Comparison of ENCODE assay signal across 1 cellular context in the genomic region with DNA sequence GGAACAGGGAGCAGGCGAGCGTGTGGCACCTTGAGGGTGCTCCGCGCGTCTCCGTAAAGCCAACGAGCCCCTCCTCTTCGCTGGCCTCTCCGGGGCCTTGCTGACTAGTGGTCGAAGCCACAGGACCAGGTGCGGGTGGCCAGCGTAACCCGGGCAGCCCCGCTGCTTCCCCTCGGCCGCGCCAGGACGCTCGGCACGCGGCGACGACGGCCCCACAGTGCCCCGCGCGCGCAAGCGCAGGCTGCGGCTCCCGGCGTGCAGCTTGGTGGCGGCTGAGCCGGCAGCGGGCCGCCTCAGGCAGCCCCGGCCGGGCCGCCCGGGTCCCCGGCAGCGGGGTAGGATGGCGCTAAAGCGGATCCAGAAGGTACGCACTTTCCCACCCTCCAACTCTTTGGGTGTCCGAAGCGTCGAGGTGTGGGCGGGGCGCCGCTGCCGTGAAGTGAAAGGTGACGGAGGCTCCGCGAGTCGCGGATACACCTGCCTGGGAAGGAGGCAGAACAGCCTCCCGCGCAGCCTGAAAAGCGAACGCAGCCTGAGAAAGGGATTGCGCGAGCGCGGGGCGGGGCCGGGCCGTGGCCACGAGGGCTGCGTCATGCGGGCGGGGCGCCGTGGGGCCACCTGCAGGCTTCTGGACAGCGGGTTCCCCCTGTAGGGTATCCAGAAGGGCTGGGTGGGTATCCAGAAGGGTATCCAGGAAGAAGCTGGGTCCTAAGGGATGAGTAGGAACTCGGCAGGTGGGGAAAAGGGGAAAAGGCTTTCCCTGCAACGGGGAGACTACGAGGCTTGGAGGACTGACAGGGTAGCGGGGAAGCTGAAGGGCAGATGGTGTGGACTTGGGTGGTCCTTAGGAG.
A peak's percentile ranks its signal among the peaks of the same experiment; 100 is the strongest.
TF ChIP-seq lines count a peak whose summit lies in the region.

A gene (plus strand): TSS at position 244 of the 851 bp plus-strand sequence. CDS start 97 bp downstream, at position 341.

TF ChIP-seq in K562, 482 proteins besides CTCF, POLR2A, EP300 and RAD21 (continued from another document and continues in another):
- TF ChIP-seq, protein P1, sequence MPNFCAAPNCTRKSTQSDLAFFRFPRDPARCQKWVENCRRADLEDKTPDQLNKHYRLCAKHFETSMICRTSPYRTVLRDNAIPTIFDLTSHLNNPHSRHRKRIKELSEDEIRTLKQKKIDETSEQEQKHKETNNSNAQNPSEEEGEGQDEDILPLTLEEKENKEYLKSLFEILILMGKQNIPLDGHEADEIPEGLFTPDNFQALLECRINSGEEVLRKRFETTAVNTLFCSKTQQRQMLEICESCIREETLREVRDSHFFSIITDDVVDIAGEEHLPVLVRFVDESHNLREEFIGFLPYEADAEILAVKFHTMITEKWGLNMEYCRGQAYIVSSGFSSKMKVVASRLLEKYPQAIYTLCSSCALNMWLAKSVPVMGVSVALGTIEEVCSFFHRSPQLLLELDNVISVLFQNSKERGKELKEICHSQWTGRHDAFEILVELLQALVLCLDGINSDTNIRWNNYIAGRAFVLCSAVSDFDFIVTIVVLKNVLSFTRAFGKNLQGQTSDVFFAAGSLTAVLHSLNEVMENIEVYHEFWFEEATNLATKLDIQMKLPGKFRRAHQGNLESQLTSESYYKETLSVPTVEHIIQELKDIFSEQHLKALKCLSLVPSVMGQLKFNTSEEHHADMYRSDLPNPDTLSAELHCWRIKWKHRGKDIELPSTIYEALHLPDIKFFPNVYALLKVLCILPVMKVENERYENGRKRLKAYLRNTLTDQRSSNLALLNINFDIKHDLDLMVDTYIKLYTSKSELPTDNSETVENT (CRISPR knock-in tag; IDR thresholded peaks at IDR 0.05): no peak
- TF ChIP-seq MTF1 (CRISPR knock-in tag; IDR thresholded peaks at IDR 0.05; ENCODE audit: borderline replicate concordance) (no peak), KLF10 (CRISPR knock-in tag; IDR thresholded peaks at IDR 0.05) (no peak), LARP7 (IDR thresholded peaks at IDR 0.05) (no peak), TSC22D4 (tag; IDR thresholded peaks at IDR 0.05) (no peak), ILK (tag; IDR thresholded peaks at IDR 0.05; ENCODE audit: borderline replicate concordance, low read depth) (no peak), POLR2G (IDR thresholded peaks at IDR 0.05; ENCODE audit: low read depth, low read length) (peak; percentile 100), EWSR1 (IDR thresholded peaks at IDR 0.05; ENCODE audit: borderline replicate concordance, low read depth, partially characterized antibody) (no peak), GABPA (tag; conservative IDR thresholded peaks at IDR 0.05; ENCODE audit: low read depth) (peak; percentile 23; the same call in 1 of the 2 replicates), PCBP1 (IDR thresholded peaks at IDR 0.05; ENCODE audit: low read depth, low read length, poor library complexity, severe bottlenecking) (no peak), KDM2B (CRISPR knock-in tag; IDR thresholded peaks at IDR 0.05) (0 out of 2 replicates have a peak, but pooled peaks have one; percentile 32), ZNF23 (CRISPR knock-in tag; IDR thresholded peaks at IDR 0.05) (no peak), NCOA4 (IDR thresholded peaks at IDR 0.05; ENCODE audit: partially characterized antibody) (no peak), SREBF1 (IDR thresholded peaks at IDR 0.05; ENCODE audit: borderline replicate concordance, low read depth, low read length) (no peak), BRD9 (IDR thresholded peaks at IDR 0.05; ENCODE audit: low read depth, partially characterized antibody) (no peak), ZNF76 (CRISPR knock-in tag; IDR thresholded peaks at IDR 0.05; ENCODE audit: borderline replicate concordance) (peak; percentile 83), ZNF384 (IDR thresholded peaks at IDR 0.05; ENCODE audit: low read depth, low read length) (no peak), SMARCB1 (IDR thresholded peaks at IDR 0.05; ENCODE audit: insufficient read length, low read depth) (no peak), MCM7 (IDR thresholded peaks at IDR 0.05) (no peak), POLR2H (tag; IDR thresholded peaks at IDR 0.05; ENCODE audit: low read depth) (peak; percentile 91), FOS (IDR thresholded peaks at IDR 0.05; ENCODE audit: extremely low read depth, insufficient read length) (no peak), DMBX1 (CRISPR knock-in tag; IDR thresholded peaks at IDR 0.05; ENCODE audit: borderline replicate concordance) (peak; percentile 86; the same call in 1 of the 2 replicates), GABPB2 (CRISPR knock-in tag; conservative IDR thresholded peaks at IDR 0.05) (no peak)
- TF ChIP-seq, protein P2, sequence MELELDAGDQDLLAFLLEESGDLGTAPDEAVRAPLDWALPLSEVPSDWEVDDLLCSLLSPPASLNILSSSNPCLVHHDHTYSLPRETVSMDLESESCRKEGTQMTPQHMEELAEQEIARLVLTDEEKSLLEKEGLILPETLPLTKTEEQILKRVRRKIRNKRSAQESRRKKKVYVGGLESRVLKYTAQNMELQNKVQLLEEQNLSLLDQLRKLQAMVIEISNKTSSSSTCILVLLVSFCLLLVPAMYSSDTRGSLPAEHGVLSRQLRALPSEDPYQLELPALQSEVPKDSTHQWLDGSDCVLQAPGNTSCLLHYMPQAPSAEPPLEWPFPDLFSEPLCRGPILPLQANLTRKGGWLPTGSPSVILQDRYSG (tag; conservative IDR thresholded peaks at IDR 0.05; ENCODE audit: low read depth): no peak; the same call in 1 of the 2 replicates
- TF ChIP-seq, protein P3, sequence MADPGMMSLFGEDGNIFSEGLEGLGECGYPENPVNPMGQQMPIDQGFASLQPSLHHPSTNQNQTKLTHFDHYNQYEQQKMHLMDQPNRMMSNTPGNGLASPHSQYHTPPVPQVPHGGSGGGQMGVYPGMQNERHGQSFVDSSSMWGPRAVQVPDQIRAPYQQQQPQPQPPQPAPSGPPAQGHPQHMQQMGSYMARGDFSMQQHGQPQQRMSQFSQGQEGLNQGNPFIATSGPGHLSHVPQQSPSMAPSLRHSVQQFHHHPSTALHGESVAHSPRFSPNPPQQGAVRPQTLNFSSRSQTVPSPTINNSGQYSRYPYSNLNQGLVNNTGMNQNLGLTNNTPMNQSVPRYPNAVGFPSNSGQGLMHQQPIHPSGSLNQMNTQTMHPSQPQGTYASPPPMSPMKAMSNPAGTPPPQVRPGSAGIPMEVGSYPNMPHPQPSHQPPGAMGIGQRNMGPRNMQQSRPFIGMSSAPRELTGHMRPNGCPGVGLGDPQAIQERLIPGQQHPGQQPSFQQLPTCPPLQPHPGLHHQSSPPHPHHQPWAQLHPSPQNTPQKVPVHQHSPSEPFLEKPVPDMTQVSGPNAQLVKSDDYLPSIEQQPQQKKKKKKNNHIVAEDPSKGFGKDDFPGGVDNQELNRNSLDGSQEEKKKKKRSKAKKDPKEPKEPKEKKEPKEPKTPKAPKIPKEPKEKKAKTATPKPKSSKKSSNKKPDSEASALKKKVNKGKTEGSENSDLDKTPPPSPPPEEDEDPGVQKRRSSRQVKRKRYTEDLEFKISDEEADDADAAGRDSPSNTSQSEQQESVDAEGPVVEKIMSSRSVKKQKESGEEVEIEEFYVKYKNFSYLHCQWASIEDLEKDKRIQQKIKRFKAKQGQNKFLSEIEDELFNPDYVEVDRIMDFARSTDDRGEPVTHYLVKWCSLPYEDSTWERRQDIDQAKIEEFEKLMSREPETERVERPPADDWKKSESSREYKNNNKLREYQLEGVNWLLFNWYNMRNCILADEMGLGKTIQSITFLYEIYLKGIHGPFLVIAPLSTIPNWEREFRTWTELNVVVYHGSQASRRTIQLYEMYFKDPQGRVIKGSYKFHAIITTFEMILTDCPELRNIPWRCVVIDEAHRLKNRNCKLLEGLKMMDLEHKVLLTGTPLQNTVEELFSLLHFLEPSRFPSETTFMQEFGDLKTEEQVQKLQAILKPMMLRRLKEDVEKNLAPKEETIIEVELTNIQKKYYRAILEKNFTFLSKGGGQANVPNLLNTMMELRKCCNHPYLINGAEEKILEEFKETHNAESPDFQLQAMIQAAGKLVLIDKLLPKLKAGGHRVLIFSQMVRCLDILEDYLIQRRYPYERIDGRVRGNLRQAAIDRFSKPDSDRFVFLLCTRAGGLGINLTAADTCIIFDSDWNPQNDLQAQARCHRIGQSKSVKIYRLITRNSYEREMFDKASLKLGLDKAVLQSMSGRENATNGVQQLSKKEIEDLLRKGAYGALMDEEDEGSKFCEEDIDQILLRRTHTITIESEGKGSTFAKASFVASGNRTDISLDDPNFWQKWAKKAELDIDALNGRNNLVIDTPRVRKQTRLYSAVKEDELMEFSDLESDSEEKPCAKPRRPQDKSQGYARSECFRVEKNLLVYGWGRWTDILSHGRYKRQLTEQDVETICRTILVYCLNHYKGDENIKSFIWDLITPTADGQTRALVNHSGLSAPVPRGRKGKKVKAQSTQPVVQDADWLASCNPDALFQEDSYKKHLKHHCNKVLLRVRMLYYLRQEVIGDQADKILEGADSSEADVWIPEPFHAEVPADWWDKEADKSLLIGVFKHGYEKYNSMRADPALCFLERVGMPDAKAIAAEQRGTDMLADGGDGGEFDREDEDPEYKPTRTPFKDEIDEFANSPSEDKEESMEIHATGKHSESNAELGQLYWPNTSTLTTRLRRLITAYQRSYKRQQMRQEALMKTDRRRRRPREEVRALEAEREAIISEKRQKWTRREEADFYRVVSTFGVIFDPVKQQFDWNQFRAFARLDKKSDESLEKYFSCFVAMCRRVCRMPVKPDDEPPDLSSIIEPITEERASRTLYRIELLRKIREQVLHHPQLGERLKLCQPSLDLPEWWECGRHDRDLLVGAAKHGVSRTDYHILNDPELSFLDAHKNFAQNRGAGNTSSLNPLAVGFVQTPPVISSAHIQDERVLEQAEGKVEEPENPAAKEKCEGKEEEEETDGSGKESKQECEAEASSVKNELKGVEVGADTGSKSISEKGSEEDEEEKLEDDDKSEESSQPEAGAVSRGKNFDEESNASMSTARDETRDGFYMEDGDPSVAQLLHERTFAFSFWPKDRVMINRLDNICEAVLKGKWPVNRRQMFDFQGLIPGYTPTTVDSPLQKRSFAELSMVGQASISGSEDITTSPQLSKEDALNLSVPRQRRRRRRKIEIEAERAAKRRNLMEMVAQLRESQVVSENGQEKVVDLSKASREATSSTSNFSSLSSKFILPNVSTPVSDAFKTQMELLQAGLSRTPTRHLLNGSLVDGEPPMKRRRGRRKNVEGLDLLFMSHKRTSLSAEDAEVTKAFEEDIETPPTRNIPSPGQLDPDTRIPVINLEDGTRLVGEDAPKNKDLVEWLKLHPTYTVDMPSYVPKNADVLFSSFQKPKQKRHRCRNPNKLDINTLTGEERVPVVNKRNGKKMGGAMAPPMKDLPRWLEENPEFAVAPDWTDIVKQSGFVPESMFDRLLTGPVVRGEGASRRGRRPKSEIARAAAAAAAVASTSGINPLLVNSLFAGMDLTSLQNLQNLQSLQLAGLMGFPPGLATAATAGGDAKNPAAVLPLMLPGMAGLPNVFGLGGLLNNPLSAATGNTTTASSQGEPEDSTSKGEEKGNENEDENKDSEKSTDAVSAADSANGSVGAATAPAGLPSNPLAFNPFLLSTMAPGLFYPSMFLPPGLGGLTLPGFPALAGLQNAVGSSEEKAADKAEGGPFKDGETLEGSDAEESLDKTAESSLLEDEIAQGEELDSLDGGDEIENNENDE (IDR thresholded peaks at IDR 0.05; ENCODE audit: low read depth, low read length): no peak
- TF ChIP-seq, protein P4, sequence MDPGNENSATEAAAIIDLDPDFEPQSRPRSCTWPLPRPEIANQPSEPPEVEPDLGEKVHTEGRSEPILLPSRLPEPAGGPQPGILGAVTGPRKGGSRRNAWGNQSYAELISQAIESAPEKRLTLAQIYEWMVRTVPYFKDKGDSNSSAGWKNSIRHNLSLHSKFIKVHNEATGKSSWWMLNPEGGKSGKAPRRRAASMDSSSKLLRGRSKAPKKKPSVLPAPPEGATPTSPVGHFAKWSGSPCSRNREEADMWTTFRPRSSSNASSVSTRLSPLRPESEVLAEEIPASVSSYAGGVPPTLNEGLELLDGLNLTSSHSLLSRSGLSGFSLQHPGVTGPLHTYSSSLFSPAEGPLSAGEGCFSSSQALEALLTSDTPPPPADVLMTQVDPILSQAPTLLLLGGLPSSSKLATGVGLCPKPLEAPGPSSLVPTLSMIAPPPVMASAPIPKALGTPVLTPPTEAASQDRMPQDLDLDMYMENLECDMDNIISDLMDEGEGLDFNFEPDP (CRISPR knock-in tag; IDR thresholded peaks at IDR 0.05): no peak
- TF ChIP-seq, protein P5, sequence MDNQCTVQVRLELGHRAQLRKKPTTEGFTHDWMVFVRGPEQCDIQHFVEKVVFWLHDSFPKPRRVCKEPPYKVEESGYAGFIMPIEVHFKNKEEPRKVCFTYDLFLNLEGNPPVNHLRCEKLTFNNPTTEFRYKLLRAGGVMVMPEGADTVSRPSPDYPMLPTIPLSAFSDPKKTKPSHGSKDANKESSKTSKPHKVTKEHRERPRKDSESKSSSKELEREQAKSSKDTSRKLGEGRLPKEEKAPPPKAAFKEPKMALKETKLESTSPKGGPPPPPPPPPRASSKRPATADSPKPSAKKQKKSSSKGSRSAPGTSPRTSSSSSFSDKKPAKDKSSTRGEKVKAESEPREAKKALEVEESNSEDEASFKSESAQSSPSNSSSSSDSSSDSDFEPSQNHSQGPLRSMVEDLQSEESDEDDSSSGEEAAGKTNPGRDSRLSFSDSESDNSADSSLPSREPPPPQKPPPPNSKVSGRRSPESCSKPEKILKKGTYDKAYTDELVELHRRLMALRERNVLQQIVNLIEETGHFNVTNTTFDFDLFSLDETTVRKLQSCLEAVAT (IDR thresholded peaks at IDR 0.05): 0 out of 4 replicates have a peak, but pooled peaks of 1 of the 2 experiments have one; percentile 6
- TF ChIP-seq, protein P6, sequence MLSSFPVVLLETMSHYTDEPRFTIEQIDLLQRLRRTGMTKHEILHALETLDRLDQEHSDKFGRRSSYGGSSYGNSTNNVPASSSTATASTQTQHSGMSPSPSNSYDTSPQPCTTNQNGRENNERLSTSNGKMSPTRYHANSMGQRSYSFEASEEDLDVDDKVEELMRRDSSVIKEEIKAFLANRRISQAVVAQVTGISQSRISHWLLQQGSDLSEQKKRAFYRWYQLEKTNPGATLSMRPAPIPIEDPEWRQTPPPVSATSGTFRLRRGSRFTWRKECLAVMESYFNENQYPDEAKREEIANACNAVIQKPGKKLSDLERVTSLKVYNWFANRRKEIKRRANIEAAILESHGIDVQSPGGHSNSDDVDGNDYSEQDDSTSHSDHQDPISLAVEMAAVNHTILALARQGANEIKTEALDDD (IDR thresholded peaks at IDR 0.05): no peak
